ENCODE assay signal across 31 cellular contexts in genomic region chr14:65150891-65151290, GRCh38.
"Had no signal": no experiment of that assay in that cellular context is flagged by ENCODE, and none has a peak within 500 bp of the region (broad histone marks: within the 10 kb centered on the region; RNA-seq: fewer than 3 reads in every experiment).

No MANE protein-coding gene starts in this region.

- H3K36me3 Mint-ChIP-seq: activated naive CD4-positive, alpha-beta T cell treated with anti-CD3 and anti-CD28 coated beads, Interleukin-2, amount 50 U/mL, for 72 hours; activated naive CD8-positive, alpha-beta T cell treated with anti-CD3 and anti-CD28 coated beads, Interleukin-2, amount 10 ng/mL, durations not matched to agents 7 days and 5 days had no signal

- H3K9me3 Mint-ChIP-seq: activated B cell treated with CpG ODN at 0.5 μM for 24 hours; activated CD8-positive, alpha-beta T cell treated with anti-CD3 and anti-CD28 coated beads for 36 hours; activated naive CD4-positive, alpha-beta T cell treated with anti-CD3 and anti-CD28 coated beads for 36 hours; activated naive CD4-positive, alpha-beta T cell treated with anti-CD3 and anti-CD28 coated beads, Interleukin-2, amount 50 U/mL, for 72 hours; activated naive CD8-positive, alpha-beta T cell treated with anti-CD3 and anti-CD28 coated beads, Interleukin-2, amount 10 ng/mL, durations not matched to agents 7 days and 5 days; activated T-cell treated with anti-CD3 and anti-CD28 coated beads, Interleukin-2, amount 50 U/mL, for 4 hours; activated T-helper 2 cell treated with anti-CD3 and anti-CD28 coated beads, Interferon-gamma antibody, Interleukin-2, Interleukin-4, amounts not matched to agents 10 μg/mL and 5 μg/mL and 100 μg/mL, durations not matched to agents 14 hours and 24 hours and 36 hours; dendritic cell treated with granulocyte-macrophage colony-stimulating factor and Interleukin-4, amounts not matched to agents 40 ng/mL and 50 ng/mL, for 4 days; effector memory CD8-positive, alpha-beta T cell; T-helper 2 cell treated with Interferon-gamma antibody and Interleukin-4, amounts not matched to agents 5 μg/mL and 100 μg/mL, for 36 hours had no signal

- H3K27me3 Mint-ChIP-seq: activated B cell treated with CpG ODN at 0.5 μM for 24 hours had no signal

- H3K4me3 ChIP-seq: body of pancreas, coronary artery, dorsolateral prefrontal cortex, esophagus muscularis mucosa, gastrocnemius medialis had no signal

- H3K27ac ChIP-seq: body of pancreas, coronary artery, esophagus muscularis mucosa, foreskin keratinocyte, gastrocnemius medialis, WERI-Rb-1 had no signal

- H3K36me3 ChIP-seq: esophagus muscularis mucosa, gastrocnemius medialis, WERI-Rb-1 had no signal

- H3K9me3 ChIP-seq: body of pancreas, esophagus muscularis mucosa, gastrocnemius medialis had no signal

- H3K4me1 ChIP-seq: body of pancreas, esophagus muscularis mucosa, foreskin keratinocyte, gastrocnemius medialis had no signal

- H3K27ac Mint-ChIP-seq: activated B cell treated with CpG ODN at 0.5 μM for 24 hours; activated CD8-positive, alpha-beta T cell treated with anti-CD3 and anti-CD28 coated beads for 36 hours; activated naive CD4-positive, alpha-beta T cell treated with anti-CD3 and anti-CD28 coated beads for 36 hours; activated naive CD4-positive, alpha-beta T cell treated with anti-CD3 and anti-CD28 coated beads, Interleukin-2, amount 50 U/mL, for 72 hours; activated naive CD8-positive, alpha-beta T cell treated with anti-CD3 and anti-CD28 coated beads, Interleukin-2, amount 10 ng/mL, durations not matched to agents 7 days and 5 days; activated T-helper 2 cell treated with anti-CD3 and anti-CD28 coated beads, Interferon-gamma antibody, Interleukin-2, Interleukin-4, amounts not matched to agents 10 μg/mL and 5 μg/mL and 100 μg/mL, durations not matched to agents 14 hours and 24 hours and 36 hours; dendritic cell treated with granulocyte-macrophage colony-stimulating factor and Interleukin-4, amounts not matched to agents 40 ng/mL and 50 ng/mL, for 4 days; effector memory CD8-positive, alpha-beta T cell; T-helper 17 cell; T-helper 2 cell treated with Interferon-gamma antibody and Interleukin-4, amounts not matched to agents 5 μg/mL and 100 μg/mL, for 36 hours had no signal

- H3K27me3 ChIP-seq: body of pancreas, dorsolateral prefrontal cortex, esophagus muscularis mucosa, foreskin keratinocyte, gastrocnemius medialis had no signal

- FAIRE-seq: astrocyte had no signal

- H3K4me1 Mint-ChIP-seq: activated naive CD8-positive, alpha-beta T cell treated with anti-CD3 and anti-CD28 coated beads, Interleukin-2, amount 10 ng/mL, durations not matched to agents 7 days and 5 days; T-helper 17 cell had no signal

- H3K4me3 Mint-ChIP-seq: activated B cell treated with CpG ODN at 0.5 μM for 24 hours; activated CD8-positive, alpha-beta T cell treated with anti-CD3 and anti-CD28 coated beads for 36 hours; activated naive CD4-positive, alpha-beta T cell treated with anti-CD3 and anti-CD28 coated beads for 36 hours; activated naive CD8-positive, alpha-beta T cell treated with anti-CD3 and anti-CD28 coated beads, Interleukin-2, amount 10 ng/mL, durations not matched to agents 7 days and 5 days; activated T-cell treated with anti-CD3 and anti-CD28 coated beads, Interleukin-2, amount 50 U/mL, for 4 hours; dendritic cell treated with granulocyte-macrophage colony-stimulating factor and Interleukin-4, amounts not matched to agents 40 ng/mL and 50 ng/mL, for 4 days; effector memory CD8-positive, alpha-beta T cell; T-helper 17 cell; T-helper 2 cell treated with Interferon-gamma antibody and Interleukin-4, amounts not matched to agents 5 μg/mL and 100 μg/mL, for 36 hours had no signal

- ATAC-seq: activated CD4-positive, CD25-positive, alpha-beta regulatory T cell treated with anti-CD3 and anti-CD28 coated beads, Interleukin-2, amount 50 U/mL, for 24 hours; activated CD8-positive, alpha-beta T cell treated with anti-CD3 and anti-CD28 coated beads for 36 hours; activated naive CD4-positive, alpha-beta T cell treated with anti-CD3 and anti-CD28 coated beads, Interleukin-2, amount 50 U/mL, for 72 hours; activated T-cell treated with anti-CD3 and anti-CD28 coated beads, Interleukin-2, amount 50 U/mL, for 4 hours; body of pancreas; effector memory CD8-positive, alpha-beta T cell; foreskin keratinocyte; gastrocnemius medialis; T-helper 17 cell had no signal

- DNase-seq: activated B cell treated with CpG ODN at 0.5 μM for 24 hours; activated CD4-positive, alpha-beta T cell treated with anti-CD3 and anti-CD28 coated beads for 48 hours; activated CD4-positive, alpha-beta T cell treated with anti-CD3 and anti-CD28 coated beads, Interleukin-2, amount 50 U/mL, for 1 hour; activated CD4-positive, alpha-beta T cell treated with anti-CD3 and anti-CD28 coated beads, Interleukin-2, amount 50 U/mL, for 48 hours; activated CD8-positive, alpha-beta memory T cell treated with anti-CD3 and anti-CD28 coated beads for 24 hours; activated CD8-positive, alpha-beta T cell treated with anti-CD3 and anti-CD28 coated beads for 36 hours; activated effector memory CD4-positive, alpha-beta T cell treated with anti-CD3 and anti-CD28 coated beads, Interleukin-2, amount 50 U/mL, for 16 hours; activated naive CD4-positive, alpha-beta T cell treated with anti-CD3 and anti-CD28 coated beads for 36 hours; activated naive CD8-positive, alpha-beta T cell treated with anti-CD3 and anti-CD28 coated beads, Interleukin-2, amount 10 ng/mL, durations not matched to agents 7 days and 5 days; activated T-cell treated with anti-CD3 and anti-CD28 coated beads, Interleukin-2, amount 50 U/mL, for 4 hours; amniotic stem cell; anterior cingulate cortex; body of pancreas; effector memory CD8-positive, alpha-beta T cell; erythroblast; foreskin keratinocyte; gastrocnemius medialis; SW 1271; T-helper 1 cell; T-helper 17 cell; T1000; WERI-Rb-1 had no signal
